Comparison of ENCODE assay signal across 10 cellular contexts in the genomic region with DNA sequence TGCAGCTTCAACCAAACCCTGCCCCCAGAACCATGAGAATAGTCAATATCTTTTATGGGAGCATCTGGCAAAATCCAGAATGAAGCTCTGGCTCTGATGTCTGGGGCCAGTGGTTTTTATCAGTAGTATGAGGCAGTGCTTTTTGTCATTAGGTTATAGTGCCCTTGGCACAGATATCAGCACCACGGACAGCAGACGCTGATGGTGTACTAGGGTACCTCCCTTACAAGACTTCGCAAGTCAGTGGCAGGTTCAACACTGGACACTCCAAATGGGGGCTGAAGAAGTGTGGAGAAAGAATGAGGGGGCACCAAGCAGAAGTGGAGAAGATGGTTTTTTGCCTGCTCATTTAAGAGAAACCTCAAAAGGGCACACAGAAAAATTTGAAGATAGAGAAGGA.
A peak's percentile ranks its signal among the peaks of the same experiment; 100 is the strongest.
DNase-seq lines count a peak whose midpoint lies in the region; ATAC-seq and TF ChIP-seq lines count a peak whose summit lies in the region.
"Had no signal": no experiment of that assay in that cellular context is flagged by ENCODE, and none has a peak within 500 bp of the region (broad histone marks: within the 10 kb centered on the region; RNA-seq: fewer than 3 reads in every experiment).

No MANE protein-coding gene starts in this region.

- H3K36me3 Mint-ChIP-seq in activated CD8-positive, alpha-beta memory T cell treated with anti-CD3 and anti-CD28 coated beads, Interleukin-2, amount 10 ng/mL, durations not matched to agents 7 days and 5 days = no peaks in the 10 kb centered on the region

- no peak for TF ChIP-seq CTCF in choroid plexus epithelial cell (conservative IDR thresholded peaks at IDR 0.05; ENCODE audit: low read depth, low read length)

- CTCF ChIA-PET in activated CD8-positive, alpha-beta memory T cell treated with anti-CD3 and anti-CD28 coated beads, Interleukin-2, amount 10 ng/mL, durations not matched to agents 7 days and 5 days (lab: Charles Lee) = no interaction called here

- H3K9me3 Mint-ChIP-seq in activated CD8-positive, alpha-beta memory T cell treated with anti-CD3 and anti-CD28 coated beads, Interleukin-2, amount 10 ng/mL, durations not matched to agents 7 days and 5 days (ENCODE audit: low read depth) = no peaks in the 10 kb centered on the region
- H3K9me3 Mint-ChIP-seq: activated B cell treated with CpG ODN at 0.5 μM for 24 hours had no signal

- no peak overlapping the region for H3K4me3 ChIP-seq in choroid plexus epithelial cell (ENCODE audit: low read depth, low read length)

- no peaks in the 10 kb centered on the region for H3K4me1 Mint-ChIP-seq in activated CD8-positive, alpha-beta memory T cell treated with anti-CD3 and anti-CD28 coated beads, Interleukin-2, amount 10 ng/mL, durations not matched to agents 7 days and 5 days
- H3K4me1 Mint-ChIP-seq: activated B cell treated with CpG ODN at 0.5 μM for 24 hours, B cell had no signal

- H3K27ac Mint-ChIP-seq in activated CD8-positive, alpha-beta memory T cell treated with anti-CD3 and anti-CD28 coated beads, Interleukin-2, amount 10 ng/mL, durations not matched to agents 7 days and 5 days = no peak overlapping the region
- H3K27ac Mint-ChIP-seq: activated B cell treated with CpG ODN at 0.5 μM for 24 hours, B cell had no signal

- DNase-seq in activated CD8-positive, alpha-beta memory T cell treated with anti-CD3 and anti-CD28 coated beads, Interleukin-2, amount 10 ng/mL, durations not matched to agents 7 days and 5 days = peak; percentile 47
- no peak for DNase-seq in activated CD8-positive, alpha-beta memory T cell treated with anti-CD3 and anti-CD28 coated beads for 24 hours
- DNase-seq in LHCN-M2 (ENCODE audit: low read depth) (peak; percentile 68), choroid plexus epithelial cell (ENCODE audit: low read depth) (peak; percentile 71), retina (peak; percentile 13)
- DNase-seq in stimulated activated CD4-positive, alpha-beta T cell treated with anti-CD3 and anti-CD28 coated beads, Interleukin-2, amount 100 ng/mL, for 48 hours = no peak
- DNase-seq: activated B cell treated with CpG ODN at 0.5 μM for 24 hours had no signal

- no peaks in the 10 kb centered on the region for H3K27me3 Mint-ChIP-seq in activated CD8-positive, alpha-beta memory T cell treated with anti-CD3 and anti-CD28 coated beads, Interleukin-2, amount 10 ng/mL, durations not matched to agents 7 days and 5 days

- ATAC-seq in activated CD8-positive, alpha-beta memory T cell treated with anti-CD3 and anti-CD28 coated beads, Interleukin-2, amount 10 ng/mL, durations not matched to agents 7 days and 5 days = no peak
- ATAC-seq in activated CD4-positive, CD25-positive, alpha-beta regulatory T cell treated with anti-CD3 and anti-CD28 coated beads, Interleukin-2, amount 50 U/mL, for 24 hours = no peak
- no peak for ATAC-seq in HG02763 (IDR thresholded peaks at IDR 0.05; ENCODE audit: unreplicated experiment)

- no peak overlapping the region for H3K4me3 Mint-ChIP-seq in activated CD8-positive, alpha-beta memory T cell treated with anti-CD3 and anti-CD28 coated beads, Interleukin-2, amount 10 ng/mL, durations not matched to agents 7 days and 5 days
- H3K4me3 Mint-ChIP-seq: activated B cell treated with CpG ODN at 0.5 μM for 24 hours, B cell had no signal

Comparison
In these comparisons a context has a peak if more than half of its experiments do, and no peak if none do; other contexts are left out.
1. DNase-seq: peak in activated CD8-positive, alpha-beta memory T cell treated with anti-CD3 and anti-CD28 coated beads, Interleukin-2, amount 10 ng/mL, durations not matched to agents 7 days and 5 days (single experiment), LHCN-M2 (single experiment), choroid plexus epithelial cell (single experiment) and retina (single experiment); none in activated CD8-positive, alpha-beta memory T cell treated with anti-CD3 and anti-CD28 coated beads for 24 hours (single experiment) and stimulated activated CD4-positive, alpha-beta T cell treated with anti-CD3 and anti-CD28 coated beads, Interleukin-2, amount 100 ng/mL, for 48 hours (0 of 2).